Comparison of ENCODE assay signal across 21 cellular contexts in the genomic region with DNA sequence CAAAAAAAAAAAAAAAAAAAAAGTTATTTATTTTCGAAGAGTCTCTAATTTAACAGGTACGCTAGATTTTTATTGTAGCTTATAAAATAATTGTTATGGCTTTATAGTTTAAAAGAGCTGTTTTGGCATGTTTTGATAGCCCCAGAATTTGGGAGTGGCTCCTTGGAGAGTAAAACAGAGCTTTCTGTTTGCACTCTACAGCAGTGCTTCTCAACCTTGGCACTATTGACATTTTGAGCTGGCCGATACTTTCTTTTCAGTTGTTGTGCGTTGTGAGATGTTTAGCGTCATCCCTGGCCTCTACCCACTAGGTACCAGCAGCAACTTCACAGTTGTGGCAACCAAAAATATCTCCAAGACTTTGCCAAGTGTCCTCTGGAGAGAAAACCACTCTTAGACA. TPM values are rescaled to one million over a fixed set of nuclear protein-coding genes. Genes with fewer than 3 reads are reported as not detected.
DNase-seq lines count a peak whose midpoint lies in the region; ATAC-seq and TF ChIP-seq lines count a peak whose summit lies in the region.
"Had no signal": no experiment of that assay in that cellular context is flagged by ENCODE, and none has a peak within 500 bp of the region (broad histone marks: within the 10 kb centered on the region; RNA-seq: fewer than 3 reads in every experiment).

No MANE protein-coding gene starts in this region.

- no peak overlapping the region for H3K4me3 ChIP-seq in left lung
- no peak overlapping the region for H3K4me3 ChIP-seq in mucosa of stomach (ENCODE audit: low read length)
- H3K4me3 ChIP-seq: BLaER1, GM23248 had no signal

- H3K4me3 Mint-ChIP-seq in activated CD4-positive, alpha-beta T cell treated with anti-CD3 and anti-CD28 coated beads, Interleukin-2, amount 10 ng/mL, durations not matched to agents 24 days and 14 days: no peak overlapping the region
- H3K4me3 Mint-ChIP-seq in activated CD4-positive, alpha-beta T cell treated with anti-CD3 and anti-CD28 coated beads for 36 hours: no peak overlapping the region
- H3K4me3 Mint-ChIP-seq: B cell; CD4-positive, CD25-positive, alpha-beta regulatory T cell; CD8-positive, alpha-beta T cell had no signal

- no peaks in the 10 kb centered on the region for H3K4me1 Mint-ChIP-seq in activated CD4-positive, alpha-beta T cell treated with anti-CD3 and anti-CD28 coated beads, Interleukin-2, amount 10 ng/mL, durations not matched to agents 24 days and 14 days
- H3K4me1 Mint-ChIP-seq in activated CD4-positive, alpha-beta T cell treated with anti-CD3 and anti-CD28 coated beads for 36 hours: no peaks in the 10 kb centered on the region
- H3K4me1 Mint-ChIP-seq: CD4-positive, CD25-positive, alpha-beta regulatory T cell had no signal

- H3K27ac Mint-ChIP-seq in activated CD4-positive, alpha-beta T cell treated with anti-CD3 and anti-CD28 coated beads, Interleukin-2, amount 10 ng/mL, durations not matched to agents 24 days and 14 days: no peak overlapping the region
- no peak overlapping the region for H3K27ac Mint-ChIP-seq in activated CD4-positive, alpha-beta T cell treated with anti-CD3 and anti-CD28 coated beads for 36 hours
- H3K27ac Mint-ChIP-seq: B cell; CD8-positive, alpha-beta T cell had no signal

- TF ChIP-seq CTCF in left lung (IDR thresholded peaks at IDR 0.05): no peak

- in situ Hi-C loops in G401 (cut with HindIII; ENCODE audit: low sequenced_read_pairs): no loop called here

- intact Hi-C loops in activated CD4-positive, alpha-beta T cell treated with anti-CD3 and anti-CD28 coated beads, Interleukin-2, amount 10 ng/mL, durations not matched to agents 24 days and 14 days (cut with micrococcal nuclease): no loop called here
- intact Hi-C loops in activated CD4-positive, alpha-beta T cell treated with anti-CD3 and anti-CD28 coated beads for 36 hours (cut with DNase I, micrococcal nuclease): no loop called here
- intact Hi-C loops in left lung (cut with DNase I): no loop called here

- H3K4me1 ChIP-seq in left lung (no peaks in the 10 kb centered on the region), mucosa of stomach (ENCODE audit: control insufficient read depth, insufficient read depth, low read length) (no peaks in the 10 kb centered on the region)
- H3K4me1 ChIP-seq: BLaER1, Caco-2 had no signal

- no peaks in the 10 kb centered on the region for H3K9me3 Mint-ChIP-seq in activated CD4-positive, alpha-beta T cell treated with anti-CD3 and anti-CD28 coated beads, Interleukin-2, amount 10 ng/mL, durations not matched to agents 24 days and 14 days
- H3K9me3 Mint-ChIP-seq in activated CD4-positive, alpha-beta T cell treated with anti-CD3 and anti-CD28 coated beads for 36 hours (ENCODE audit: low read depth): no peaks in the 10 kb centered on the region
- H3K9me3 Mint-ChIP-seq: CD8-positive, alpha-beta T cell had no signal

- no peaks in the 10 kb centered on the region for H3K9me3 ChIP-seq in left lung
- H3K9me3 ChIP-seq in mucosa of stomach (ENCODE audit: control insufficient read depth, low read length): no peaks in the 10 kb centered on the region
- H3K9me3 ChIP-seq: Caco-2 had no signal

- no peak overlapping the region for H3K27ac ChIP-seq in left lung
- H3K27ac ChIP-seq: 22Rv1, BLaER1, C4-2B, GM23248 had no signal

- CTCF ChIA-PET in activated CD4-positive, alpha-beta T cell treated with anti-CD3 and anti-CD28 coated beads for 36 hours (lab: Charles Lee): interaction anchor here (0.6 kb wide), 1 partner anchor 39 kb away, joined by 4 read pairs; no protein-coding TSS in a partner anchor

- H3K27me3 ChIP-seq in left lung (no peaks in the 10 kb centered on the region), mucosa of stomach (ENCODE audit: control insufficient read depth, insufficient read depth, low read length) (no peaks in the 10 kb centered on the region)
- H3K27me3 ChIP-seq: BLaER1 had no signal

- peak; percentile 19 for DNase-seq in activated CD4-positive, alpha-beta T cell treated with anti-CD3 and anti-CD28 coated beads, Interleukin-2, amount 10 ng/mL, durations not matched to agents 24 days and 14 days
- DNase-seq in activated CD4-positive, alpha-beta T cell treated with anti-CD3 and anti-CD28 coated beads for 36 hours: no peak
- DNase-seq in left lung (no peak), SW 1271 (lab: John Stamatoyannopoulos, UW) (no peak), G401 (ENCODE audit: low spot score) (no peak), NCI-H146 treated with DMSO at 0.1 percent for 48 hours (lab: John Stamatoyannopoulos, UW; ENCODE audit: unreplicated experiment) (no peak)
- DNase-seq: Caco-2; CD4-positive, CD25-positive, alpha-beta regulatory T cell; CD8-positive, alpha-beta T cell; DMS79; EL; GF-D8; GM23248; H7; HCEC 1CT had no signal

- H3K36me3 ChIP-seq in left lung: peaks cover 0 to 74% of the 10 kb centered on the region in 2 donors
- no peaks in the 10 kb centered on the region for H3K36me3 ChIP-seq in mucosa of stomach (ENCODE audit: control insufficient read depth, insufficient read depth, low read length)
- H3K36me3 ChIP-seq: BLaER1 had no signal

- H3K27me3 Mint-ChIP-seq in activated CD4-positive, alpha-beta T cell treated with anti-CD3 and anti-CD28 coated beads, Interleukin-2, amount 10 ng/mL, durations not matched to agents 24 days and 14 days: peaks cover 2% of the 10 kb centered on the region
- no peaks in the 10 kb centered on the region for H3K27me3 Mint-ChIP-seq in activated CD4-positive, alpha-beta T cell treated with anti-CD3 and anti-CD28 coated beads for 36 hours
- H3K27me3 Mint-ChIP-seq: B cell had no signal

- ATAC-seq in activated CD4-positive, alpha-beta T cell treated with anti-CD3 and anti-CD28 coated beads for 36 hours: no peak
- ATAC-seq in left lung (peak; percentile 16), HG02981 (IDR thresholded peaks at IDR 0.05; ENCODE audit: unreplicated experiment) (no peak)
- ATAC-seq: CD8-positive, alpha-beta T cell had no signal

- no peaks in the 10 kb centered on the region for H3K36me3 Mint-ChIP-seq in activated CD4-positive, alpha-beta T cell treated with anti-CD3 and anti-CD28 coated beads, Interleukin-2, amount 10 ng/mL, durations not matched to agents 24 days and 14 days (ENCODE audit: low read depth)
- no peaks in the 10 kb centered on the region for H3K36me3 Mint-ChIP-seq in activated CD4-positive, alpha-beta T cell treated with anti-CD3 and anti-CD28 coated beads for 36 hours (ENCODE audit: low read depth)
- H3K36me3 Mint-ChIP-seq: CD4-positive, CD25-positive, alpha-beta regulatory T cell; CD8-positive, alpha-beta T cell had no signal

- POLR2A ChIA-PET in activated CD4-positive, alpha-beta T cell treated with anti-CD3 and anti-CD28 coated beads for 36 hours (lab: Charles Lee): no interaction called here

- H3K9ac ChIP-seq in mucosa of stomach (ENCODE audit: low read length): peak overlapping the region; percentile 42
- H3K9ac ChIP-seq: BLaER1, GM23248 had no signal

RNA-seq across cellular contexts. Expression of a gene that starts 30.6 kb away (rescaled TPM):
- not detected in 2 replicates for total RNA-seq in activated CD4-positive, alpha-beta T cell treated with anti-CD3 and anti-CD28 coated beads, Interleukin-2, amount 10 ng/mL, durations not matched to agents 24 days and 14 days
- total RNA-seq in activated CD4-positive, alpha-beta T cell treated with anti-CD3 and anti-CD28 coated beads for 36 hours: not detected
- 10 to 100 TPM; 29.3 to 44.8 TPM for total RNA-seq in left lung
- total RNA-seq in G401 (2014; rRNA removed; shearing (Covaris generic)): not detected in 2 replicates
- total RNA-seq: CD4-positive, CD25-positive, alpha-beta regulatory T cell; CD8-positive, alpha-beta T cell had no signal

Comparison
In these comparisons a context has a peak if more than half of its experiments do, and no peak if none do; other contexts are left out.
1. RNA of a gene that starts 30.6 kb away (total RNA-seq): 29.3 to 44.8 TPM in left lung; not detected in activated CD4-positive, alpha-beta T cell treated with anti-CD3 and anti-CD28 coated beads for 36 hours, not detected in activated CD4-positive, alpha-beta T cell treated with anti-CD3 and anti-CD28 coated beads, Interleukin-2, amount 10 ng/mL, durations not matched to agents 24 days and 14 days and not detected in G401; every median in the first group is over 10 times any median in the second.